Comparison of ENCODE assay signal across 17 cellular contexts in the genomic region with DNA sequence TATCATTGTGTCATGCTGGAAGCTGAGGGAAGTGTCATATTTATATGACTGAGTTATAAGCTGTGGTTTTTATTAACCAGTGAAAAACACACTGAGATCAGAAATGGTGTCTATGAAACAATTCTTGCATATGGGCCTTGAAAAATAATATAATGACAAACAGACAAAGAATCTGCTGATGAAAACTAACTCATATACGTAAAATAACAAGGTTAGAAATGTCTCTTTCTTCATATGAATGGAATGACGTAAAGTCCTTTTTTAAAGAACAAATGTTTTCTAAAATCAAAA. TPM values are rescaled to one million over a fixed set of nuclear protein-coding genes. Genes with fewer than 3 reads are reported as not detected.
DNase-seq lines count a peak whose midpoint lies in the region; ATAC-seq, FAIRE-seq and TF ChIP-seq lines count a peak whose summit lies in the region.
"Had no signal": no experiment of that assay in that cellular context is flagged by ENCODE, and none has a peak within 500 bp of the region (broad histone marks: within the 10 kb centered on the region; RNA-seq: fewer than 3 reads in every experiment).

No MANE protein-coding gene starts in this region.

- no peak overlapping the region for H3K27ac ChIP-seq in SK-N-SH (ENCODE audit: low read depth in 2 of 2, low read length in 1 of 2)
- H3K27ac ChIP-seq in SK-N-MC = peak overlapping the region; percentile 44; the same call in 1 of the 2 replicates
- no peak overlapping the region for H3K27ac ChIP-seq in osteoblast (ENCODE audit: low read depth, low read length)
- H3K27ac ChIP-seq: 22Rv1 had no signal

- DNase-seq in SK-N-SH = no peak
- DNase-seq in activated naive CD4-positive, alpha-beta T cell treated with anti-CD3 and anti-CD28 coated beads, Interleukin-2, amount 50 U/mL, for 72 hours (ENCODE audit: low spot score in 2 of 2) = no peak
- DNase-seq in activated naive CD4-positive, alpha-beta T cell (lab: John Stamatoyannopoulos, UW) = no peak
- DNase-seq in SK-N-MC (ENCODE audit: low read depth, low spot score) = no peak
- peak; percentile 84 for DNase-seq in osteoblast (ENCODE audit: insufficient read length, low spot score, missing footprints)
- no peak for DNase-seq in HTR-8/SVneo (ENCODE audit: insufficient read length, low spot score)
- no peak for DNase-seq in NCI-H345 (lab: John Stamatoyannopoulos, UW)
- DNase-seq: C1 segment of cervical spinal cord; CD4-positive, alpha-beta T cell; DMS79; GDM1; HCEC 1CT; HFFc6 had no signal

- no peaks in the 10 kb centered on the region for H3F3A ChIP-seq in SK-N-SH (replicated peaks; ENCODE audit: insufficient read depth)

- WGBS in SK-N-SH (ENCODE audit: low lambda C conversion rate) = 67% methylated on average over 2 of the region's 2 CpGs

- H3K4me1 ChIP-seq in SK-N-SH (ENCODE audit: control insufficient read depth in 1 of 2, insufficient read depth in 2 of 2, low read depth in 1 of 2, low read length in 1 of 2) = peaks cover 0 to 2% of the 10 kb centered on the region in 2 experiments; a peak in 1 of 4 replicates
- H3K4me1 ChIP-seq in osteoblast (ENCODE audit: insufficient read depth, low read length) = peaks cover 10% of the 10 kb centered on the region

- no peaks in the 10 kb centered on the region for H3K9me3 Mint-ChIP-seq in activated naive CD4-positive, alpha-beta T cell treated with anti-CD3 and anti-CD28 coated beads, Interleukin-2, amount 50 U/mL, for 72 hours
- H3K9me3 Mint-ChIP-seq: CD4-positive, alpha-beta T cell; HFFc6 had no signal

- TF ChIP-seq EP300 in SK-N-SH (IDR thresholded peaks at IDR 0.05; ENCODE audit: borderline replicate concordance in 1 of 2, low read depth in 1 of 2, low read length in 1 of 2) = no peak

- no peak for TF ChIP-seq RAD21 in SK-N-SH (IDR thresholded peaks at IDR 0.05; ENCODE audit: low read length)

- no peak for FAIRE-seq in HTR-8/SVneo (lab: Jason Lieb, UNC)
- FAIRE-seq: GM12892, HepG2 had no signal

- H3K27me3 ChIP-seq in SK-N-SH (ENCODE audit: insufficient read depth) = peaks cover 5% of the 10 kb centered on the region; the same call in 1 of the 2 replicates
- peaks cover 18% of the 10 kb centered on the region for H3K27me3 ChIP-seq in osteoblast (ENCODE audit: insufficient read depth, low read length)

- H3K4me2 ChIP-seq in SK-N-SH (0 out of 2 replicates have a peak overlapping the region, but pooled peaks have one; percentile 11), osteoblast (ENCODE audit: insufficient read depth, low read length) (peak overlapping the region; percentile 48)

- H2AFZ ChIP-seq in SK-N-SH (ENCODE audit: low read depth) (no peak overlapping the region), osteoblast (ENCODE audit: low read length) (no peak overlapping the region)

- H3K4me3 ChIP-seq in SK-N-SH (ENCODE audit: low read depth in 2 of 2, low read length in 1 of 2) (no peak overlapping the region), SK-N-MC (peak overlapping the region; percentile 42), osteoblast (ENCODE audit: insufficient read depth, low read length) (no peak overlapping the region)

- H3K36me3 ChIP-seq in SK-N-SH (replicated peaks in 1 of 2; ENCODE audit: control insufficient read depth in 1 of 2, insufficient read depth in 2 of 2, low read length in 1 of 2) = no peaks in the 10 kb centered on the region
- H3K36me3 ChIP-seq in SK-N-MC (ENCODE audit: insufficient read depth, low read length) = no peaks in the 10 kb centered on the region
- no peaks in the 10 kb centered on the region for H3K36me3 ChIP-seq in osteoblast (ENCODE audit: insufficient read depth, low read length)

- CTCF ChIA-PET in SK-N-SH (lab: Yijun Ruan, JAX) = interaction anchor here (1.1 kb wide), 1 partner anchor 38 kb away, joined by 3 read pairs; no protein-coding TSS in a partner anchor

- no peak for ATAC-seq in SK-N-SH treated with all-trans-retinoic acid at 6 μM for 48 hours
- no peak for ATAC-seq in activated naive CD4-positive, alpha-beta T cell treated with anti-CD3 and anti-CD28 coated beads, Interleukin-2, amount 50 U/mL, for 72 hours
- ATAC-seq: HepG2 had no signal

- no peaks in the 10 kb centered on the region for H3K36me3 Mint-ChIP-seq in activated naive CD4-positive, alpha-beta T cell treated with anti-CD3 and anti-CD28 coated beads, Interleukin-2, amount 50 U/mL, for 72 hours

- H3K9me3 ChIP-seq in SK-N-SH (no peaks in the 10 kb centered on the region), SK-N-MC (ENCODE audit: low read depth, low read length) (no peaks in the 10 kb centered on the region), osteoblast (ENCODE audit: low read depth, low read length) (no peaks in the 10 kb centered on the region)

- H3K9me2 ChIP-seq in SK-N-SH = no peaks in the 10 kb centered on the region

- POLR2A ChIA-PET in SK-N-SH (lab: Yijun Ruan, JAX) = interaction anchor here (0.5 kb wide), 1 partner anchor 127 kb away, joined by 3 read pairs; no protein-coding TSS in a partner anchor

- no peaks in the 10 kb centered on the region for H3K79me2 ChIP-seq in SK-N-SH (ENCODE audit: insufficient read depth)
- no peaks in the 10 kb centered on the region for H3K79me2 ChIP-seq in osteoblast (ENCODE audit: insufficient read depth, low read length)

- no peaks in the 10 kb centered on the region for H4K20me1 ChIP-seq in SK-N-SH (ENCODE audit: insufficient read depth)
- no peaks in the 10 kb centered on the region for H4K20me1 ChIP-seq in osteoblast (ENCODE audit: insufficient read depth, low read length)

- H3K27ac Mint-ChIP-seq in activated naive CD4-positive, alpha-beta T cell treated with anti-CD3 and anti-CD28 coated beads, Interleukin-2, amount 50 U/mL, for 72 hours = peak overlapping the region; percentile 17 to 24
- H3K27ac Mint-ChIP-seq: CD4-positive, alpha-beta T cell; HFFc6 had no signal

- TF ChIP-seq CTCF in SK-N-SH (IDR thresholded peaks at IDR 0.05) = no peak
- no peak for TF ChIP-seq CTCF in osteoblast (IDR thresholded peaks at IDR 0.05; ENCODE audit: extremely low read depth, low read depth, low read length)

- H3K9ac ChIP-seq in SK-N-SH (no peak overlapping the region), SK-N-MC (ENCODE audit: insufficient read length) (no peak overlapping the region)

TF ChIP-seq in SK-N-SH, 30 proteins besides CTCF, POLR2A, EP300 and RAD21 (continues in another document):
- TF ChIP-seq NRF1 (IDR thresholded peaks at IDR 0.05; ENCODE audit: low read depth, low read length) (no peak), SMC3 (IDR thresholded peaks at IDR 0.05; ENCODE audit: low read depth, low read length) (no peak), USF2 (IDR thresholded peaks at IDR 0.05; ENCODE audit: borderline replicate concordance, low read depth, low read length) (no peak), NFIC (IDR thresholded peaks at IDR 0.05; ENCODE audit: borderline replicate concordance) (no peak), MEF2A (IDR thresholded peaks at IDR 0.05; ENCODE audit: borderline replicate concordance, low read depth) (no peak), SIN3A (IDR thresholded peaks at IDR 0.05; ENCODE audit: borderline replicate concordance, low read depth, low read length) (no peak)
- TF ChIP-seq, protein P1, sequence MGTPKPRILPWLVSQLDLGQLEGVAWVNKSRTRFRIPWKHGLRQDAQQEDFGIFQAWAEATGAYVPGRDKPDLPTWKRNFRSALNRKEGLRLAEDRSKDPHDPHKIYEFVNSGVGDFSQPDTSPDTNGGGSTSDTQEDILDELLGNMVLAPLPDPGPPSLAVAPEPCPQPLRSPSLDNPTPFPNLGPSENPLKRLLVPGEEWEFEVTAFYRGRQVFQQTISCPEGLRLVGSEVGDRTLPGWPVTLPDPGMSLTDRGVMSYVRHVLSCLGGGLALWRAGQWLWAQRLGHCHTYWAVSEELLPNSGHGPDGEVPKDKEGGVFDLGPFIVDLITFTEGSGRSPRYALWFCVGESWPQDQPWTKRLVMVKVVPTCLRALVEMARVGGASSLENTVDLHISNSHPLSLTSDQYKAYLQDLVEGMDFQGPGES (IDR thresholded peaks at IDR 0.05; ENCODE audit: low read depth, low read length) = no peak

TF ChIP-seq in SK-N-SH treated with all-trans-retinoic acid at 6 μM for 48 hours, 23 proteins besides CTCF, POLR2A, EP300 and RAD21:
- TF ChIP-seq ZC3H10 (CRISPR knock-in tag; IDR thresholded peaks at IDR 0.05) = no peak

RNA-seq across cellular contexts. Expression of gene PHF21B, which starts 48.8 kb away (rescaled TPM):
- 0.76 and 0.96 TPM in 2 replicates for polyA plus RNA-seq in SK-N-SH (2012; rRNA removed)
- 0.58 and 0.89 TPM in 2 replicates for polyA plus RNA-seq in SK-N-SH (2012; cell fraction: cytosol; rRNA removed)
- polyA plus RNA-seq in SK-N-SH (2012; cell fraction: nucleus; rRNA removed) = 0.97 and 1.2 TPM in 2 replicates
- total RNA-seq in activated naive CD4-positive, alpha-beta T cell treated with anti-CD3 and anti-CD28 coated beads, Interleukin-2, amount 50 U/mL, for 72 hours = under 1 TPM in 1 of 2 donors, not detected in 1; 0.07 TPM
- total RNA-seq in osteoblast = not detected in 2 replicates
- total RNA-seq: CD4-positive, alpha-beta T cell; HepG2; HFFc6 had no signal
- polyA plus RNA-seq: HepG2 had no signal
